9 cellular contexts compared by ENCODE assay signal in the genomic region with DNA sequence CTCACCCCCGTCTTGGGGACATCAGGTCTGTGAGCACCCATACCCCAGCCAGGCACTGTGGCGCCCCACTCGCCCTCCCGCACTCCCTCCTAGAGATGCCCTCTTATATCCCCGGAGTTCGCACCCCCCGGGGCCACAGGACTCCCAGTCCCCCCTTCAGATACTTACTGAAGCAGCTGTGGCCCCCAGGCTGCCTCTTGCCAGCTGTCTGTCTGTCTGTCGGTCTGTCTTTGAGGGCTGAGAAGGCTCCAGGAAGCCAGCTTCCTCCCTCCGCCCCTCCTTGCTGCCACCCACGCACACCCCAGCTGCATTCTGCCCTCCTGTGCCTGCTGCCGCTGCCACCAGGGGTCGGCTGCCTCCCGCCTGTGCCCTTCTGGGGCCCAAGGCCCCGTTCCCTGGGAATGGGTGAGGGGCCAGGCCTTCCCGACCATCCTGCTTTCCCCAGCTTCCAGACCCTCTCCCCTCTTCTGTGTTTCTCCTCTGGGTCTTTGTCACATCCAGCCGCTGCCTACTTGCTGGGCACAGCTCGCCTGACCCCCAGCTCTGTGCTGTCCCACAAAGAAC. TPM values are rescaled to one million over a fixed set of nuclear protein-coding genes. Genes with fewer than 3 reads are reported as not detected.
DNase-seq lines count a peak whose midpoint lies in the region; ATAC-seq and TF ChIP-seq lines count a peak whose summit lies in the region.
"Had no signal": no experiment of that assay in that cellular context is flagged by ENCODE, and none has a peak within 500 bp of the region (broad histone marks: within the 10 kb centered on the region; RNA-seq: fewer than 3 reads in every experiment).

A gene (minus strand): TSS at position 226 of the 564 bp plus-strand sequence. CDS start 1,200 bp downstream, outside the sequence.

- DNase-seq in NOMO-1 treated with dmso at 0.1 percent for 144 hours (lab: John Stamatoyannopoulos, UW; ENCODE audit: unreplicated experiment) = peak; percentile 81
- peak; percentile 93 for DNase-seq in activated T-cell treated with anti-CD3 and anti-CD28 coated beads, Interleukin-2, amount 50 U/mL, for 24 hours
- DNase-seq in lower lobe of right lung = peak; percentile 74
- peak; percentile 81 to 92 for DNase-seq in stimulated activated effector memory CD8-positive, alpha-beta T cell treated with anti-CD3 and anti-CD28 coated beads, Interleukin-12 subunit alpha, Interleukin-12 subunit beta, amount 100 ng/mL, for 72 hours (ENCODE audit: low spot score in 2 of 2)
- no peak for DNase-seq in Ammon's horn (ENCODE audit: low spot score)
- DNase-seq in NCI-H1105 (lab: John Stamatoyannopoulos, UW) = no peak

- H3K9ac ChIP-seq in BLaER1 = peak within 1 kb of the TSS; percentile 86

- ATAC-seq in GM21360 (IDR thresholded peaks at IDR 0.05; ENCODE audit: unreplicated experiment) (peak; percentile 29), lower lobe of right lung (peak; percentile 63 to 74)
- ATAC-seq in stimulated activated effector memory CD8-positive, alpha-beta T cell treated with anti-CD3 and anti-CD28 coated beads, Interleukin-12 subunit alpha, Interleukin-12 subunit beta, amount 100 ng/mL, for 72 hours = peak; percentile 76

- H3K9me3 Mint-ChIP-seq in activated T-cell treated with anti-CD3 and anti-CD28 coated beads, Interleukin-2, amount 50 U/mL, for 24 hours = no peaks in the 10 kb centered on the region
- H3K9me3 Mint-ChIP-seq in stimulated activated effector memory CD8-positive, alpha-beta T cell treated with anti-CD3 and anti-CD28 coated beads, Interleukin-12 subunit alpha, Interleukin-12 subunit beta, amount 100 ng/mL, for 72 hours = no peaks in the 10 kb centered on the region

- peaks cover 83% of the 10 kb centered on the region for H3K4me1 Mint-ChIP-seq in activated T-cell treated with anti-CD3 and anti-CD28 coated beads, Interleukin-2, amount 50 U/mL, for 24 hours (ENCODE audit: low read depth)
- peaks cover 97% of the 10 kb centered on the region for H3K4me1 Mint-ChIP-seq in stimulated activated effector memory CD8-positive, alpha-beta T cell treated with anti-CD3 and anti-CD28 coated beads, Interleukin-12 subunit alpha, Interleukin-12 subunit beta, amount 100 ng/mL, for 72 hours

- H3K36me3 ChIP-seq in BLaER1 (peaks cover 30% of the 10 kb centered on the region), lower lobe of right lung (no peaks in the 10 kb centered on the region)

- peak; percentile 39 for TF ChIP-seq CTCF in lower lobe of right lung (IDR thresholded peaks at IDR 0.05)

- H3K4me2 ChIP-seq in BLaER1 = peak within 1 kb of the TSS; percentile 98

- H3K27ac Mint-ChIP-seq in activated T-cell treated with anti-CD3 and anti-CD28 coated beads, Interleukin-2, amount 50 U/mL, for 24 hours = peak within 1 kb of the TSS; percentile 97
- peak within 1 kb of the TSS; percentile 99 for H3K27ac Mint-ChIP-seq in stimulated activated effector memory CD8-positive, alpha-beta T cell treated with anti-CD3 and anti-CD28 coated beads, Interleukin-12 subunit alpha, Interleukin-12 subunit beta, amount 100 ng/mL, for 72 hours

- no peaks in the 10 kb centered on the region for H3K9me3 ChIP-seq in BLaER1
- H3K9me3 ChIP-seq in lower lobe of right lung = no peaks in the 10 kb centered on the region

- no peaks in the 10 kb centered on the region for H3K27me3 Mint-ChIP-seq in activated T-cell treated with anti-CD3 and anti-CD28 coated beads, Interleukin-2, amount 50 U/mL, for 24 hours

- H3K4me3 Mint-ChIP-seq in activated T-cell treated with anti-CD3 and anti-CD28 coated beads, Interleukin-2, amount 50 U/mL, for 24 hours = peak within 1 kb of the TSS; percentile 98
- peak within 1 kb of the TSS; percentile 100 for H3K4me3 Mint-ChIP-seq in stimulated activated effector memory CD8-positive, alpha-beta T cell treated with anti-CD3 and anti-CD28 coated beads, Interleukin-12 subunit alpha, Interleukin-12 subunit beta, amount 100 ng/mL, for 72 hours

- H3K4me1 ChIP-seq in BLaER1 = peaks cover 95% of the 10 kb centered on the region
- H3K4me1 ChIP-seq in lower lobe of right lung = peaks cover 25% of the 10 kb centered on the region

- H3K27me3 ChIP-seq in BLaER1 = no peaks in the 10 kb centered on the region
- no peaks in the 10 kb centered on the region for H3K27me3 ChIP-seq in lower lobe of right lung (ENCODE audit: low read depth)

- H3K36me3 Mint-ChIP-seq in activated T-cell treated with anti-CD3 and anti-CD28 coated beads, Interleukin-2, amount 50 U/mL, for 24 hours (ENCODE audit: low read depth) = peaks cover 56% of the 10 kb centered on the region
- peaks cover 65% of the 10 kb centered on the region for H3K36me3 Mint-ChIP-seq in stimulated activated effector memory CD8-positive, alpha-beta T cell treated with anti-CD3 and anti-CD28 coated beads, Interleukin-12 subunit alpha, Interleukin-12 subunit beta, amount 100 ng/mL, for 72 hours

- peaks cover 41% of the 10 kb centered on the region; the same call in 1 of the 2 replicates for H4K20me1 ChIP-seq in BLaER1

- H3K4me3 ChIP-seq in BLaER1 (peak within 1 kb of the TSS; percentile 71), lower lobe of right lung (peak within 1 kb of the TSS; percentile 54)

- peak within 1 kb of the TSS; percentile 97 for H3K27ac ChIP-seq in BLaER1
- H3K27ac ChIP-seq in lower lobe of right lung = peak within 1 kb of the TSS; percentile 76
- H3K27ac ChIP-seq: epithelial cell of prostate had no signal

- intact Hi-C loops in lower lobe of right lung (cut with DNase I) = no loop called here

RNA-seq across cellular contexts. Expression of the gene that starts here (rescaled TPM):
- 8.5 TPM for total RNA-seq in lower lobe of right lung

Comparison
In these comparisons a context has a peak if more than half of its experiments do, and no peak if none do; other contexts are left out.
1. DNase-seq: peak in NOMO-1 treated with dmso at 0.1 percent for 144 hours (single experiment), activated T-cell treated with anti-CD3 and anti-CD28 coated beads, Interleukin-2, amount 50 U/mL, for 24 hours (single experiment), lower lobe of right lung (single experiment) and stimulated activated effector memory CD8-positive, alpha-beta T cell treated with anti-CD3 and anti-CD28 coated beads, Interleukin-12 subunit alpha, Interleukin-12 subunit beta, amount 100 ng/mL, for 72 hours (2 of 2); none in Ammon's horn (single experiment) and NCI-H1105 (single experiment).
2. Peak in every context shown above with its lines, with median percentiles within 50 percentile points of each other: ATAC-seq.